In the genomic region with DNA sequence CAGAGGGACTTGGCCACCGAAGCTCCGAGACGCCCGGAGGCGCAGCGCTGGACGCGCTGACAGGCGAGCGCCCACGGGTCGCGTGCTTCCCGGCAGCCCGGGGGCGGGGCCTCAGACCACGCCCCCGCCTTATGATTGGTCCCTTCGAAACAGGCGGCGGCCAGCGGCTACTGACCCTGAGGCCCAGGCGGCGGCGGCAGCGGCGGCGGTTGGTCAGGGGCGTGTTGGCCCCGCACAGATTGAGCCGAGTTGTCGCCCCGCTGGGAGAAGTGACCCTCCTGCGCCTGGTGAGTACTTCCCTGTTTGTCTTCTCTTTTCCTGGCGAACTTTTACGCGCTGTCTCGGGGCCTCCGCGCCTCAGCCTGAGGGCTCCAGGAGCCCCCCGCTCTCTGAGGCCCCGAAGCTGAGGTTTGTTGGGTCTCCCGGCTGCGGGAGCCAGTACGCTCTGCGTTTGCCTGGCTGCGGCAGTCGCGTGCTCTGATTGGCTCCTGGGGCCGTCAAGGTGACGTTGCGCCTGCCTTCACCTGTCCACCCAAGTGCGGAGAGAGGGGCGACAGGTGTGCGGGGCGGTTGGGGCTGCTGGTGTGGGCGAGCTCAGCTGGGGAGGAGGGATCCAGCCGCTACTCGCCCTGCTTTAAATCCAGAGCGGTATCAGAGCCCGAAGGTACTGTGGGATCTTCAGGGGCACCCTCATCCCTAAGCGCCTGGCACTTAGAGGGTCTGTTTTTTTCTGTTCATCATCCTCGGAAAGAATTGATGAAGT, we compare ENCODE assay signal across 8 cellular contexts. TPM values are rescaled to one million over a fixed set of nuclear protein-coding genes. Genes with fewer than 3 reads are reported as not detected.
A peak's percentile ranks its signal among the peaks of the same experiment; 100 is the strongest.
DNase-seq lines count a peak whose midpoint lies in the region; ATAC-seq and TF ChIP-seq lines count a peak whose summit lies in the region.

A gene (plus strand): TSS at position 186 of the 763 bp plus-strand sequence. CDS start 21,221 bp downstream, outside the sequence.

- no peaks in the 10 kb centered on the region for H3K9me3 Mint-ChIP-seq in activated T-helper 17 cell treated with anti-CD3 and anti-CD28 coated beads, Interleukin-2, amount 50 U/mL, for 72 hours
- H3K9me3 Mint-ChIP-seq in naive thymus-derived CD4-positive, alpha-beta T cell: peaks cover 0 to 3% (median 0%) of the 10 kb centered on the region in 11 donors

- peaks cover 4% of the 10 kb centered on the region for H3K4me1 Mint-ChIP-seq in activated T-helper 17 cell treated with anti-CD3 and anti-CD28 coated beads, Interleukin-2, amount 50 U/mL, for 72 hours
- H3K4me1 Mint-ChIP-seq in naive thymus-derived CD4-positive, alpha-beta T cell: peaks cover 7 to 15% (median 11%) of the 10 kb centered on the region in 7 donors

- H2AFZ ChIP-seq in OCI-LY1 (ENCODE audit: low read length): peak within 1 kb of the TSS; percentile 90; the same call in 1 of the 2 replicates

- H3K9me3 ChIP-seq in OCI-LY1 (ENCODE audit: low read length): no peaks in the 10 kb centered on the region
- H3K9me3 ChIP-seq in naive thymus-derived CD4-positive, alpha-beta T cell (ENCODE audit: control insufficient read depth in 2 of 3, low read length in 3 of 3): no peaks in the 10 kb centered on the region

- H3K27me3 Mint-ChIP-seq in activated T-helper 17 cell treated with anti-CD3 and anti-CD28 coated beads, Interleukin-2, amount 50 U/mL, for 72 hours: peaks cover 20% of the 10 kb centered on the region
- peaks cover 15 to 44% (median 29%) of the 10 kb centered on the region in 5 donors for H3K27me3 Mint-ChIP-seq in naive thymus-derived CD4-positive, alpha-beta T cell

- intact Hi-C loops in naive thymus-derived CD4-positive, alpha-beta T cell (cut with micrococcal nuclease): loop anchor here in 1 of 2 donors (1.0 to 2.0 kb wide), 2 partner anchors 306 to 431 kb away; a partner anchor contains a TSS

- peaks cover 9% of the 10 kb centered on the region for H3K4me1 ChIP-seq in OCI-LY1 (ENCODE audit: insufficient read depth, low read length, severe bottlenecking)
- peaks cover 0 to 4% of the 10 kb centered on the region in 2 donors for H3K4me1 ChIP-seq in naive thymus-derived CD4-positive, alpha-beta T cell (ENCODE audit: control insufficient read depth in 2 of 2, insufficient read depth in 2 of 2, low read length in 2 of 2)

- H3K4me2 ChIP-seq in OCI-LY1 (ENCODE audit: low read length): peak within 1 kb of the TSS; percentile 89

- TF ChIP-seq CTCF in OCI-LY1 (IDR thresholded peaks at IDR 0.05; ENCODE audit: low read length) (no peak), fibroblast of the aortic adventitia (IDR thresholded peaks at IDR 0.05; ENCODE audit: insufficient read depth, low read length) (no peak)

- H3K4me3 Mint-ChIP-seq in activated T-helper 17 cell treated with anti-CD3 and anti-CD28 coated beads, Interleukin-2, amount 50 U/mL, for 72 hours: peak within 1 kb of the TSS; percentile 93
- H3K4me3 Mint-ChIP-seq in naive thymus-derived CD4-positive, alpha-beta T cell: peak within 1 kb of the TSS; percentile 80 to 93 (median 90)

- H3K27ac ChIP-seq in OCI-LY1 (ENCODE audit: low read depth, low read length, poor library complexity, severe bottlenecking): no peak within 1 kb of the TSS
- no peak within 1 kb of the TSS for H3K27ac ChIP-seq in naive thymus-derived CD4-positive, alpha-beta T cell (ENCODE audit: low read depth, low read length)

- POLR2A ChIA-PET in naive thymus-derived CD4-positive, alpha-beta T cell (lab: Charles Lee): no interaction called here

- no peaks in the 10 kb centered on the region for H3K36me3 Mint-ChIP-seq in activated T-helper 17 cell treated with anti-CD3 and anti-CD28 coated beads, Interleukin-2, amount 50 U/mL, for 72 hours (ENCODE audit: low read depth)
- H3K36me3 Mint-ChIP-seq in naive thymus-derived CD4-positive, alpha-beta T cell: no peaks in the 10 kb centered on the region

- CTCF ChIA-PET in naive thymus-derived CD4-positive, alpha-beta T cell (lab: Charles Lee): no interaction called here

- H3K9ac ChIP-seq in OCI-LY1 (ENCODE audit: low read length): peak within 1 kb of the TSS; percentile 73

- peak within 1 kb of the TSS; percentile 84 for H3K27ac Mint-ChIP-seq in activated T-helper 17 cell treated with anti-CD3 and anti-CD28 coated beads, Interleukin-2, amount 50 U/mL, for 72 hours
- peak within 1 kb of the TSS in 1 of 9 donors; percentile 87 for H3K27ac Mint-ChIP-seq in naive thymus-derived CD4-positive, alpha-beta T cell

- no peaks in the 10 kb centered on the region for H4K20me1 ChIP-seq in OCI-LY1 (ENCODE audit: insufficient read depth, low read length)

- no peaks in the 10 kb centered on the region for H3K79me2 ChIP-seq in OCI-LY1 (ENCODE audit: insufficient read depth, low read length)

- DNase-seq in DMS 273 (lab: John Stamatoyannopoulos, UW; ENCODE audit: unreplicated experiment): peak; percentile 88
- peak; percentile 95 for DNase-seq in HT-29 (ENCODE audit: low spot score)
- DNase-seq in fibroblast of the aortic adventitia (ENCODE audit: low read depth): peak; percentile 71
- DNase-seq in naive thymus-derived CD4-positive, alpha-beta T cell: peak in 8 of 9 donors; percentile 5 to 80 (median 22)
- DNase-seq in stimulated activated naive CD8-positive, alpha-beta T cell treated with anti-CD3 and anti-CD28 coated beads, Interleukin-15, Interleukin-2, amounts not matched to agents 100 U/mL and 50 U/mL, for 24 hours: peak; percentile 71

- H3K4me3 ChIP-seq in OCI-LY1 (ENCODE audit: low read depth, low read length, poor library complexity, severe bottlenecking) (peak within 1 kb of the TSS; percentile 75), fibroblast of the aortic adventitia (ENCODE audit: low read depth, low read length) (peak within 1 kb of the TSS; percentile 82)
- H3K4me3 ChIP-seq in naive thymus-derived CD4-positive, alpha-beta T cell (ENCODE audit: low read length): peak within 1 kb of the TSS; percentile 65

- no peaks in the 10 kb centered on the region for H3K36me3 ChIP-seq in OCI-LY1 (ENCODE audit: insufficient read depth, low read length)
- H3K36me3 ChIP-seq in naive thymus-derived CD4-positive, alpha-beta T cell (ENCODE audit: control insufficient read depth in 2 of 3, insufficient read depth in 3 of 3, low read length in 3 of 3): no peaks in the 10 kb centered on the region

- H3F3A ChIP-seq in OCI-LY1 (ENCODE audit: insufficient read depth, low read length): no peaks in the 10 kb centered on the region

- no peaks in the 10 kb centered on the region for H3K9me2 ChIP-seq in OCI-LY1 (ENCODE audit: low read depth, low read length)

- ATAC-seq in GM21390 (IDR thresholded peaks at IDR 0.05; ENCODE audit: unreplicated experiment): peak; percentile 97
- ATAC-seq in activated T-helper 17 cell treated with anti-CD3 and anti-CD28 coated beads, Interleukin-2, amount 50 U/mL, for 72 hours (replicated peaks): peak; percentile 94
- ATAC-seq in naive thymus-derived CD4-positive, alpha-beta T cell: peak; percentile 91
- ATAC-seq in stimulated activated naive CD8-positive, alpha-beta T cell treated with anti-CD3 and anti-CD28 coated beads, Interleukin-15, Interleukin-2, amounts not matched to agents 100 U/mL and 50 U/mL, for 24 hours: peak; percentile 81

- H3K27me3 ChIP-seq in OCI-LY1 (ENCODE audit: insufficient read depth, low read length): no peaks in the 10 kb centered on the region
- H3K27me3 ChIP-seq in naive thymus-derived CD4-positive, alpha-beta T cell (ENCODE audit: control insufficient read depth in 2 of 2, insufficient read depth in 2 of 2, low read length in 2 of 2): no peaks in the 10 kb centered on the region

RNA-seq across cellular contexts. Expression of the gene that starts here (rescaled TPM):
- total RNA-seq in HT-29 (2014; rRNA removed; shearing (Covaris generic)): 6.2 and 6.8 TPM in 2 replicates
- total RNA-seq in activated T-helper 17 cell treated with anti-CD3 and anti-CD28 coated beads, Interleukin-2, amount 50 U/mL, for 72 hours: 10 to 100 TPM in 1 of 2 donors, 1 to 10 TPM in 1; 3.3 to 10.1 TPM
- total RNA-seq in fibroblast of the aortic adventitia (ENCODE audit: low replicate concordance): 4.2 and 38.0 TPM in 2 replicates
- total RNA-seq in naive thymus-derived CD4-positive, alpha-beta T cell: 1 to 10 TPM in 2 of 5 experiments, under 1 TPM in 3; 0.08 to 4.9 (median 0.16) TPM
- polyA plus RNA-seq in naive thymus-derived CD4-positive, alpha-beta T cell: not detected

Comparison
In these comparisons a context has a peak if more than half of its experiments do, and no peak if none do; other contexts are left out.
1. DNase-seq: peak in every context shown above with its lines; median percentile 95 in HT-29; 88 in DMS 273; 71 in fibroblast of the aortic adventitia; 71 in stimulated activated naive CD8-positive, alpha-beta T cell treated with anti-CD3 and anti-CD28 coated beads, Interleukin-15, Interleukin-2, amounts not matched to agents 100 U/mL and 50 U/mL, for 24 hours; 22 in naive thymus-derived CD4-positive, alpha-beta T cell.